1 cellular context compared by ENCODE assay signal in genomic region chr3:123285066-123285465, GRCh38.
TF ChIP-seq lines count a peak whose summit lies in the region.

No MANE protein-coding gene starts in this region.

TF ChIP-seq in SK-N-SH treated with all-trans-retinoic acid at 6 μM for 48 hours, 23 proteins besides CTCF, POLR2A, EP300 and RAD21 (continued from another document):
- TF ChIP-seq TSHZ2 (CRISPR knock-in tag; IDR thresholded peaks at IDR 0.05) (no peak), ARNTL (CRISPR knock-in tag; IDR thresholded peaks at IDR 0.05; ENCODE audit: borderline replicate concordance, low read depth) (no peak), CSRNP3 (CRISPR knock-in tag; IDR thresholded peaks at IDR 0.05) (no peak)
